In the genomic region with DNA sequence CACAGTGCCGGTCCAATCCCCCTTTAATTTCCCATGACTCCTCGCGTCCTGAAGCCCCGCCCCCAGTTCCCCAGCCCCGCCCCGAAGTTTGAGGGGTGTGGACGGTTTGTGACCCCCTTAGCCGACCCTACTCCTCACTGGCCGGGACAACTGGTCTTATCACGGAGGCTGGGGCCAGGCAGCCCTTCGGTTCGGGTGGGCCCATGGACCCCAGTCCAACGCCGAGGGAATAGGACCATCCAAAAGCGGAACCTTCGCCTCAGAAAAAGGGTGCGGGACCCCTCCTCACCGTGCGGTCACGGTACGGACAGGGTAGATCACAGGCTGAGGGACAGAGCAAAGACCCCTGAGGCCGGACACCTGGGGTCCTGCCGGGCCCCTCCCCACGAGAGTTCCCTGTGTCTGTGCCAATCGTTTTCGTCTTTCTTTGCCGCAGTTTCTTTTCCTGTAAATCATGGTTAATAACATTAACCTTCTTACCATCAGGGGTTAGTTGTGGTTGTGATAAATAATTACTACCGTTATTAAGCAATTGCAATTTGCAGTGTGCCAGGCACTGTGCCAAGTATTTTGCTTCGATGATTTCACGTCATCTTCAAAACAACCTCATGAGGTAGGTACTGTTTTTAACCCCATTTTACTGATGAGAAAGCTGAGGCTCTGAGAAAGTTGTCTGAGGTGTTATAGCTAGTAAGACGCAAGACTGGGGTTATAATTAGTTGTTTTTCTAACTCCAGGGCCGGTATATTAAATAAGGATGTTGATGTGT, we compare ENCODE assay signal across 1 cellular context.
A peak's percentile ranks its signal among the peaks of the same experiment; 100 is the strongest.
TF ChIP-seq lines count a peak whose summit lies in the region.

No MANE protein-coding gene starts in this region.

TF ChIP-seq in GM12878, 131 proteins besides CTCF, POLR2A, EP300 and RAD21 (continued from another document):
- TF ChIP-seq, protein P1, sequence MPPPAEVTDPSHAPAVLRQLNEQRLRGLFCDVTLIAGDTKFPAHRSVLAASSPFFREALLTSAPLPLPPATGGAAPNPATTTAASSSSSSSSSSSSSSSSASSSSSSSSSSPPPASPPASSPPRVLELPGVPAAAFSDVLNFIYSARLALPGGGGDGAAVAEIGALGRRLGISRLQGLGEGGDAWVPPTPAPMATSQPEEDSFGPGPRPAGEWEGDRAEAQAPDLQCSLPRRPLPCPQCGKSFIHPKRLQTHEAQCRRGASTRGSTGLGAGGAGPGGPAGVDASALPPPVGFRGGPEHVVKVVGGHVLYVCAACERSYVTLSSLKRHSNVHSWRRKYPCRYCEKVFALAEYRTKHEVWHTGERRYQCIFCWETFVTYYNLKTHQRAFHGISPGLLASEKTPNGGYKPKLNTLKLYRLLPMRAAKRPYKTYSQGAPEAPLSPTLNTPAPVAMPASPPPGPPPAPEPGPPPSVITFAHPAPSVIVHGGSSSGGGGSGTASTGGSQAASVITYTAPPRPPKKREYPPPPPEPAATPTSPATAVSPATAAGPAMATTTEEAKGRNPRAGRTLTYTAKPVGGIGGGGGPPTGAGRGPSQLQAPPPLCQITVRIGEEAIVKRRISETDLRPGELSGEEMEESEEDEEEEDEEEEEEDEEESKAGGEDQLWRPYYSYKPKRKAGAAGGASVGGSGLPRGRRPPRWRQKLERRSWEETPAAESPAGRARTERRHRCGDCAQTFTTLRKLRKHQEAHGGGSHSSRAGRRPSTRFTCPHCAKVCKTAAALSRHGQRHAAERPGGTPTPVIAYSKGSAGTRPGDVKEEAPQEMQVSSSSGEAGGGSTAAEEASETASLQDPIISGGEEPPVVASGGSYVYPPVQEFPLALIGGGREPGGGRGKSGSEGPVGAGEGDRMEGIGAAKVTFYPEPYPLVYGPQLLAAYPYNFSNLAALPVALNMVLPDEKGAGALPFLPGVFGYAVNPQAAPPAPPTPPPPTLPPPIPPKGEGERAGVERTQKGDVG (CRISPR knock-in tag; IDR thresholded peaks at IDR 0.05) = no peak
- peak; percentile 45; the same call in 1 of the 2 replicates for TF ChIP-seq DPF2 (IDR thresholded peaks at IDR 0.05)
- peak; percentile 53; the same call in 1 of the 2 replicates for TF ChIP-seq LARP7 (IDR thresholded peaks at IDR 0.05)
- TF ChIP-seq, protein P2, sequence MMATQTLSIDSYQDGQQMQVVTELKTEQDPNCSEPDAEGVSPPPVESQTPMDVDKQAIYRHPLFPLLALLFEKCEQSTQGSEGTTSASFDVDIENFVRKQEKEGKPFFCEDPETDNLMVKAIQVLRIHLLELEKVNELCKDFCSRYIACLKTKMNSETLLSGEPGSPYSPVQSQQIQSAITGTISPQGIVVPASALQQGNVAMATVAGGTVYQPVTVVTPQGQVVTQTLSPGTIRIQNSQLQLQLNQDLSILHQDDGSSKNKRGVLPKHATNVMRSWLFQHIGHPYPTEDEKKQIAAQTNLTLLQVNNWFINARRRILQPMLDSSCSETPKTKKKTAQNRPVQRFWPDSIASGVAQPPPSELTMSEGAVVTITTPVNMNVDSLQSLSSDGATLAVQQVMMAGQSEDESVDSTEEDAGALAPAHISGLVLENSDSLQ (IDR thresholded peaks at IDR 0.05) = no peak
- TF ChIP-seq, protein P3, sequence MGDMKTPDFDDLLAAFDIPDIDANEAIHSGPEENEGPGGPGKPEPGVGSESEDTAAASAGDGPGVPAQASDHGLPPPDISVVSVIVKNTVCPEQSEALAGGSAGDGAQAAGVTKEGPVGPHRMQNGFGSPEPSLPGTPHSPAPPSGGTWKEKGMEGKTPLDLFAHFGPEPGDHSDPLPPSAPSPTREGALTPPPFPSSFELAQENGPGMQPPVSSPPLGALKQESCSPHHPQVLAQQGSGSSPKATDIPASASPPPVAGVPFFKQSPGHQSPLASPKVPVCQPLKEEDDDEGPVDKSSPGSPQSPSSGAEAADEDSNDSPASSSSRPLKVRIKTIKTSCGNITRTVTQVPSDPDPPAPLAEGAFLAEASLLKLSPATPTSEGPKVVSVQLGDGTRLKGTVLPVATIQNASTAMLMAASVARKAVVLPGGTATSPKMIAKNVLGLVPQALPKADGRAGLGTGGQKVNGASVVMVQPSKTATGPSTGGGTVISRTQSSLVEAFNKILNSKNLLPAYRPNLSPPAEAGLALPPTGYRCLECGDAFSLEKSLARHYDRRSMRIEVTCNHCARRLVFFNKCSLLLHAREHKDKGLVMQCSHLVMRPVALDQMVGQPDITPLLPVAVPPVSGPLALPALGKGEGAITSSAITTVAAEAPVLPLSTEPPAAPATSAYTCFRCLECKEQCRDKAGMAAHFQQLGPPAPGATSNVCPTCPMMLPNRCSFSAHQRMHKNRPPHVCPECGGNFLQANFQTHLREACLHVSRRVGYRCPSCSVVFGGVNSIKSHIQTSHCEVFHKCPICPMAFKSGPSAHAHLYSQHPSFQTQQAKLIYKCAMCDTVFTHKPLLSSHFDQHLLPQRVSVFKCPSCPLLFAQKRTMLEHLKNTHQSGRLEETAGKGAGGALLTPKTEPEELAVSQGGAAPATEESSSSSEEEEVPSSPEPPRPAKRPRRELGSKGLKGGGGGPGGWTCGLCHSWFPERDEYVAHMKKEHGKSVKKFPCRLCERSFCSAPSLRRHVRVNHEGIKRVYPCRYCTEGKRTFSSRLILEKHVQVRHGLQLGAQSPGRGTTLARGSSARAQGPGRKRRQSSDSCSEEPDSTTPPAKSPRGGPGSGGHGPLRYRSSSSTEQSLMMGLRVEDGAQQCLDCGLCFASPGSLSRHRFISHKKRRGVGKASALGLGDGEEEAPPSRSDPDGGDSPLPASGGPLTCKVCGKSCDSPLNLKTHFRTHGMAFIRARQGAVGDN (IDR thresholded peaks at IDR 0.05) = no peak
- TF ChIP-seq GATAD2B (conservative IDR thresholded peaks at IDR 0.05; ENCODE audit: low read depth) = peak; percentile 73
